ENCODE assay signal across 20 cellular contexts in genomic region chr18:35326695-35327387, GRCh38. TPM values are rescaled to one million over a fixed set of nuclear protein-coding genes. Genes with fewer than 3 reads are reported as not detected.
DNase-seq lines count a peak whose midpoint lies in the region; ATAC-seq, FAIRE-seq and TF ChIP-seq lines count a peak whose summit lies in the region.
"Had no signal": no experiment of that assay in that cellular context is flagged by ENCODE, and none has a peak within 500 bp of the region (broad histone marks: within the 10 kb centered on the region; RNA-seq: fewer than 3 reads in every experiment).

No MANE protein-coding gene starts in this region.

- no peaks in the 10 kb centered on the region for H3K27me3 ChIP-seq in HepG2 (ENCODE audit: control insufficient read depth in 1 of 2, insufficient read depth in 2 of 2, low read length in 2 of 2)
- no peaks in the 10 kb centered on the region for H3K27me3 ChIP-seq in right lobe of liver
- no peaks in the 10 kb centered on the region for H3K27me3 ChIP-seq in RWPE2 (ENCODE audit: insufficient read depth, poor library complexity, severe bottlenecking)
- H3K27me3 ChIP-seq in stomach = no peaks in the 10 kb centered on the region
- H3K27me3 ChIP-seq: Peyer's patch had no signal

- POLR2A ChIA-PET in HepG2 (lab: Yijun Ruan, JAX) = no interaction called here

- no TSS peak for BruUV-seq in HepG2 (replicated peaks; lab: Mats Ljungman, UMichigan)

- TF ChIP-seq POLR2A in HepG2 (IDR thresholded peaks at IDR 0.05; ENCODE audit: insufficient read depth in 1 of 2, low read depth in 2 of 2, low read length in 2 of 2) (no peak), right lobe of liver (IDR thresholded peaks at IDR 0.05) (no peak), stomach (IDR thresholded peaks at IDR 0.05) (no peak)

- ATAC-seq in HepG2 (peak; percentile 46; the same call in 2 of the 3 replicates), right lobe of liver (no peak), RWPE2 (ENCODE audit: low read depth) (0 out of 3 replicates have a peak, but pooled peaks have one; percentile 14), GM18867 (IDR thresholded peaks at IDR 0.05; ENCODE audit: unreplicated experiment) (no peak)
- ATAC-seq: A549, SK-N-SH treated with all-trans-retinoic acid at 6 μM for 48 hours had no signal

- no peak for DNase-seq in HepG2 (ENCODE audit: low spot score)
- no peak for DNase-seq in right lobe of liver
- DNase-seq in RWPE2 (ENCODE audit: low spot score) = no peak
- DNase-seq in epidermal melanocyte (ENCODE audit: insufficient read length, low spot score) = peak; percentile 31
- no peak for DNase-seq in stomach
- DNase-seq in DMS114 treated with DMSO at 0.1 percent for 48 hours (lab: John Stamatoyannopoulos, UW; ENCODE audit: unreplicated experiment) = no peak
- DNase-seq: DMS 273 treated with DMSO at 0.1 percent for 48 hours, NCI-H1092, NCI-H146, NCI-H2081, NCI-H82, Peyer's patch, SHP77 had no signal

- CTCF ChIA-PET in HepG2 (lab: Yijun Ruan, JAX; ENCODE audit: low intra/inter-chr PET ratio, low total read pairs) = no interaction called here

- H3K27ac ChIP-seq in HepG2 (ENCODE audit: extremely low read length, insufficient read depth, low read length) = no peak overlapping the region
- no peak overlapping the region for H3K27ac ChIP-seq in right lobe of liver
- no peak overlapping the region for H3K27ac ChIP-seq in RWPE2 (ENCODE audit: poor library complexity, severe bottlenecking)
- no peak overlapping the region for H3K27ac ChIP-seq in stomach
- H3K27ac ChIP-seq: A549, C4-2B, KMS-11, Peyer's patch had no signal

- H3K4me1 ChIP-seq in HepG2 (ENCODE audit: insufficient read depth, low read length) = no peaks in the 10 kb centered on the region
- no peaks in the 10 kb centered on the region for H3K4me1 ChIP-seq in right lobe of liver
- no peaks in the 10 kb centered on the region for H3K4me1 ChIP-seq in RWPE2 (ENCODE audit: insufficient read depth, poor library complexity, severe bottlenecking)
- no peaks in the 10 kb centered on the region for H3K4me1 ChIP-seq in stomach
- H3K4me1 ChIP-seq: A549, HAP-1, Peyer's patch had no signal

- no peak overlapping the region for H3K4me3 ChIP-seq in HepG2 (replicated peaks in 1 of 3; ENCODE audit: insufficient read depth in 1 of 3, low read depth in 2 of 3, low read length in 3 of 3)
- H3K4me3 ChIP-seq in right lobe of liver = no peak overlapping the region
- no peak overlapping the region for H3K4me3 ChIP-seq in RWPE2 (ENCODE audit: severe bottlenecking)
- no peak overlapping the region for H3K4me3 ChIP-seq in stomach
- H3K4me3 ChIP-seq: A549, HAP-1, Peyer's patch had no signal

- FAIRE-seq in HepG2 (lab: Jason Lieb, UNC) = no peak
- FAIRE-seq: A549, GM19239 had no signal

- in situ Hi-C loops in HepG2 (cut with HindIII; ENCODE audit: extremely low pct_ligation_motif_present, low pct_unique_long_range_greater_than_20kb) = no loop called here

- no peak for TF ChIP-seq RAD21 in HepG2 (CRISPR knock-in tag; IDR thresholded peaks at IDR 0.05)

- H3K4me2 ChIP-seq in HepG2 (ENCODE audit: low read depth, low read length) = no peak overlapping the region
- H3K4me2 ChIP-seq: A549, KMS-11 had no signal

- no peak overlapping the region for H3K9ac ChIP-seq in HepG2 (ENCODE audit: insufficient read depth, low read depth, low read length)
- H3K9ac ChIP-seq: KMS-11 had no signal

- no peaks in the 10 kb centered on the region for H3K79me2 ChIP-seq in HepG2 (ENCODE audit: insufficient read depth, low read length)

- TF ChIP-seq CTCF in HepG2 (CRISPR knock-in tag; IDR thresholded peaks at IDR 0.05) (no peak), right lobe of liver (IDR thresholded peaks at IDR 0.05) (no peak), RWPE2 (IDR thresholded peaks at IDR 0.05; ENCODE audit: poor library complexity, severe bottlenecking) (no peak), stomach (IDR thresholded peaks at IDR 0.05) (no peak)

- no peaks in the 10 kb centered on the region for H4K20me1 ChIP-seq in HepG2 (ENCODE audit: insufficient read depth, low read length)

- intact Hi-C loops in HepG2 (cut with micrococcal nuclease; ENCODE audit: unreplicated experiment) = no loop called here
- intact Hi-C loops in right lobe of liver (cut with DNase I) = no loop called here
- intact Hi-C loops in stomach (cut with DNase I; ENCODE audit: low total_unique reads) = no loop called here

- TF ChIP-seq EP300 in HepG2 (IDR thresholded peaks at IDR 0.05; ENCODE audit: low read depth in 2 of 2, low read length in 2 of 2) (no peak), HepG2 (CRISPR knock-in tag; IDR thresholded peaks at IDR 0.05; ENCODE audit: borderline replicate concordance) (no peak), stomach (IDR thresholded peaks at IDR 0.05) (no peak)

- H3K36me3 ChIP-seq in HepG2 (replicated peaks in 1 of 2; ENCODE audit: control insufficient read depth in 1 of 2, insufficient read depth in 2 of 2, low read length in 2 of 2) (no peaks in the 10 kb centered on the region), right lobe of liver (no peaks in the 10 kb centered on the region), RWPE2 (ENCODE audit: low read depth) (peaks cover 1% of the 10 kb centered on the region; the same call in 1 of the 2 replicates), stomach (peaks cover 0 to 8% (median 6%) of the 10 kb centered on the region in 4 donors)
- H3K36me3 ChIP-seq: HAP-1 had no signal

- H3K9me3 ChIP-seq in HepG2 (ENCODE audit: low read length) (no peaks in the 10 kb centered on the region), right lobe of liver (no peaks in the 10 kb centered on the region), RWPE2 (ENCODE audit: severe bottlenecking) (no peaks in the 10 kb centered on the region), stomach (no peaks in the 10 kb centered on the region)
- H3K9me3 ChIP-seq: HAP-1, Peyer's patch had no signal

- H2AFZ ChIP-seq in HepG2 (ENCODE audit: low read length) = no peak overlapping the region

- WGBS in HepG2 (ENCODE audit: low lambda C conversion rate) = 40% methylated on average over 3 of the region's 3 CpGs
- 33% methylated on average over 2 of the region's 3 CpGs for WGBS in right lobe of liver (ENCODE audit: insufficient coverage, low coverage, low lambda C conversion rate, missing lambda C conversion rate)
- WGBS in stomach, 5 donors = 53 to 78% (median 62%) methylated on average over 3 of the region's 3 CpGs

RNA-seq across cellular contexts. Expression of gene ZNF24, which starts 17.4 kb away (rescaled TPM):
- total RNA-seq in HepG2 (2016; rRNA removed; fragmentation: Illumina TruSeq; extraction: Trizol) (41.1 and 79.4 TPM in 2 replicates), right lobe of liver (10 to 100 TPM; 17.7 to 31.5 (median 25.5) TPM), stomach (10 to 100 TPM; 27.5 to 76.2 (median 32.1) TPM)
- 3.0 and 3.5 TPM in 2 replicates for total RNA-seq in HepG2 (2016; cell fraction: cytosol; rRNA removed; fragmentation: Illumina TruSeq; extraction: Trizol; ENCODE audit: low read depth)
- total RNA-seq in HepG2 (2016; cell fraction: insoluble cytoplasmic fraction; rRNA removed; fragmentation: Illumina TruSeq; extraction: Trizol) = 42.2 and 74.3 TPM in 2 replicates
- total RNA-seq in HepG2 (2016; cell fraction: membrane; rRNA removed; fragmentation: Illumina TruSeq; extraction: Trizol) = 14.5 and 17.5 TPM in 2 replicates
- total RNA-seq in HepG2 (2016; cell fraction: nucleus; rRNA removed; fragmentation: Illumina TruSeq; extraction: Trizol) = 38.9 and 40.1 TPM in 2 replicates
- polyA plus RNA-seq in HepG2 (2011; rRNA removed) (15.3 and 19.5 TPM in 2 replicates), stomach (10 to 100 TPM; 10.5 to 18.2 (median 15.2) TPM)
- 6.8 and 11.2 TPM in 2 replicates for polyA plus RNA-seq in HepG2 (2011; cell fraction: cytosol; rRNA removed)
- polyA plus RNA-seq in HepG2 (2011; cell fraction: nucleus; rRNA removed) = 16.1 and 19.5 TPM in 2 replicates
- 20.6 and 22.9 TPM in 2 replicates for polyA plus RNA-seq in HepG2 (2012)
- 1.2 and 1.3 TPM in 2 replicates for polyA plus RNA-seq in HepG2 (2016; cell fraction: cytosol; fragmentation: Illumina TruSeq; extraction: Trizol; ENCODE audit: low read depth)
- 47.3 and 52.5 TPM in 2 replicates for polyA plus RNA-seq in HepG2 (2016; cell fraction: insoluble cytoplasmic fraction; fragmentation: Illumina TruSeq; extraction: Trizol; ENCODE audit: low read depth)
- polyA plus RNA-seq in HepG2 (2016; cell fraction: membrane; fragmentation: Illumina TruSeq; extraction: Trizol; ENCODE audit: low read depth) = 4.5 and 5.5 TPM in 2 replicates
- polyA plus RNA-seq in HepG2 (2016; cell fraction: nucleus; fragmentation: Illumina TruSeq; extraction: Trizol; ENCODE audit: insufficient read depth, low read depth) = 35.4 and 37.7 TPM in 2 replicates
- 21.1 and 37.0 TPM in 2 replicates for polyA minus RNA-seq in HepG2 (2011; rRNA and poly(A)+ RNA removed; ENCODE audit: low replicate concordance)
- polyA minus RNA-seq in HepG2 (2011; cell fraction: cytosol; rRNA and poly(A)+ RNA removed) = 18.9 and 21.4 TPM in 2 replicates
- polyA minus RNA-seq in HepG2 (2011; cell fraction: nucleus; rRNA and poly(A)+ RNA removed) = 58.4 and 65.5 TPM in 2 replicates

RNA-seq across cellular contexts. Expression of gene ZSCAN30, which starts 36.8 kb away (rescaled TPM):
- total RNA-seq in HepG2 (2016; rRNA removed; fragmentation: Illumina TruSeq; extraction: Trizol) (6.8 and 7.7 TPM in 2 replicates), right lobe of liver (1 to 10 TPM; 4.3 to 6.0 (median 5.0) TPM), stomach (10 to 100 TPM in 3 of 5 donors, 1 to 10 TPM in 2; 9.3 to 22.0 (median 12.7) TPM)
- 1.2 and 1.4 TPM in 2 replicates for total RNA-seq in HepG2 (2016; cell fraction: cytosol; rRNA removed; fragmentation: Illumina TruSeq; extraction: Trizol; ENCODE audit: low read depth)
- 6.5 and 8.1 TPM in 2 replicates for total RNA-seq in HepG2 (2016; cell fraction: insoluble cytoplasmic fraction; rRNA removed; fragmentation: Illumina TruSeq; extraction: Trizol)
- 2.0 and 4.0 TPM in 2 replicates for total RNA-seq in HepG2 (2016; cell fraction: membrane; rRNA removed; fragmentation: Illumina TruSeq; extraction: Trizol)
- 14.6 and 16.7 TPM in 2 replicates for total RNA-seq in HepG2 (2016; cell fraction: nucleus; rRNA removed; fragmentation: Illumina TruSeq; extraction: Trizol)
- polyA plus RNA-seq in HepG2 (2011; rRNA removed) (7.4 and 8.2 TPM in 2 replicates), stomach (1 to 10 TPM; 3.7 to 6.2 (median 6.1) TPM)
- polyA plus RNA-seq in HepG2 (2011; cell fraction: cytosol; rRNA removed) = 2.5 and 3.3 TPM in 2 replicates
- polyA plus RNA-seq in HepG2 (2011; cell fraction: nucleus; rRNA removed) = 17.7 and 22.3 TPM in 2 replicates
- 6.7 and 8.0 TPM in 2 replicates for polyA plus RNA-seq in HepG2 (2012)
- 0.31 and 0.35 TPM in 2 replicates for polyA plus RNA-seq in HepG2 (2016; cell fraction: cytosol; fragmentation: Illumina TruSeq; extraction: Trizol; ENCODE audit: low read depth)
- polyA plus RNA-seq in HepG2 (2016; cell fraction: insoluble cytoplasmic fraction; fragmentation: Illumina TruSeq; extraction: Trizol; ENCODE audit: low read depth) = 5.8 and 6.2 TPM in 2 replicates
- 0.92 and 1.2 TPM in 2 replicates for polyA plus RNA-seq in HepG2 (2016; cell fraction: membrane; fragmentation: Illumina TruSeq; extraction: Trizol; ENCODE audit: low read depth)
- polyA plus RNA-seq in HepG2 (2016; cell fraction: nucleus; fragmentation: Illumina TruSeq; extraction: Trizol; ENCODE audit: insufficient read depth, low read depth) = 17.5 and 23.0 TPM in 2 replicates
- 4.0 and 5.4 TPM in 2 replicates for polyA minus RNA-seq in HepG2 (2011; rRNA and poly(A)+ RNA removed; ENCODE audit: low replicate concordance)
- polyA minus RNA-seq in HepG2 (2011; cell fraction: cytosol; rRNA and poly(A)+ RNA removed) = 4.9 and 5.1 TPM in 2 replicates
- polyA minus RNA-seq in HepG2 (2011; cell fraction: nucleus; rRNA and poly(A)+ RNA removed) = 29.6 and 37.4 TPM in 2 replicates

RNA-seq across cellular contexts. Expression of gene ZNF396, which starts 50.3 kb away (rescaled TPM):
- total RNA-seq in HepG2 (2016; rRNA removed; fragmentation: Illumina TruSeq; extraction: Trizol) (0.75 and 1.6 TPM in 2 replicates), right lobe of liver (1 to 10 TPM in 4 of 6 experiments, under 1 TPM in 2; 0.62 to 1.9 (median 1.5) TPM), stomach (1 to 10 TPM in 4 of 5 donors, not detected in 1; 3.9 to 7.6 (median 5.5) TPM)
- total RNA-seq in HepG2 (2016; cell fraction: cytosol; rRNA removed; fragmentation: Illumina TruSeq; extraction: Trizol; ENCODE audit: low read depth) = 0.18 and 0.40 TPM in 2 replicates
- total RNA-seq in HepG2 (2016; cell fraction: insoluble cytoplasmic fraction; rRNA removed; fragmentation: Illumina TruSeq; extraction: Trizol) = 1.2 TPM in 2 replicates
- total RNA-seq in HepG2 (2016; cell fraction: membrane; rRNA removed; fragmentation: Illumina TruSeq; extraction: Trizol) = 0.69 and 0.93 TPM in 2 replicates
- 0.78 and 1.1 TPM in 2 replicates for total RNA-seq in HepG2 (2016; cell fraction: nucleus; rRNA removed; fragmentation: Illumina TruSeq; extraction: Trizol)
- polyA plus RNA-seq in HepG2 (2011; rRNA removed) (0.25 and 0.47 TPM in 2 replicates), stomach (1 to 10 TPM; 1.3 to 4.3 (median 1.8) TPM)
- polyA plus RNA-seq in HepG2 (2011; cell fraction: cytosol; rRNA removed) = 0.17 and 0.27 TPM in 2 replicates
- 0.31 and 0.80 TPM in 2 replicates for polyA plus RNA-seq in HepG2 (2011; cell fraction: nucleus; rRNA removed)
- polyA plus RNA-seq in HepG2 (2012) = 0.39 and 0.67 TPM in 2 replicates
- 0.05 and 0.12 TPM in 2 replicates for polyA plus RNA-seq in HepG2 (2016; cell fraction: cytosol; fragmentation: Illumina TruSeq; extraction: Trizol; ENCODE audit: low read depth)
- polyA plus RNA-seq in HepG2 (2016; cell fraction: insoluble cytoplasmic fraction; fragmentation: Illumina TruSeq; extraction: Trizol; ENCODE audit: low read depth) = 1.0 and 1.3 TPM in 2 replicates
- polyA plus RNA-seq in HepG2 (2016; cell fraction: membrane; fragmentation: Illumina TruSeq; extraction: Trizol; ENCODE audit: low read depth) = 0.16 and 0.18 TPM in 2 replicates
- 1.2 and 2.7 TPM in 2 replicates for polyA plus RNA-seq in HepG2 (2016; cell fraction: nucleus; fragmentation: Illumina TruSeq; extraction: Trizol; ENCODE audit: insufficient read depth, low read depth)
- 0.54 TPM in 1 of 2 replicates, not detected in the other for polyA minus RNA-seq in HepG2 (2011; rRNA and poly(A)+ RNA removed; ENCODE audit: low replicate concordance)
- polyA minus RNA-seq in HepG2 (2011; cell fraction: cytosol; rRNA and poly(A)+ RNA removed) = 0.20 TPM in 1 of 2 replicates, not detected in the other
- 1.0 and 1.7 TPM in 2 replicates for polyA minus RNA-seq in HepG2 (2011; cell fraction: nucleus; rRNA and poly(A)+ RNA removed)

Comparison
In these comparisons a context has a peak if more than half of its experiments do, and no peak if none do; other contexts are left out.
1. ATAC-seq: peak in HepG2 (single experiment) and RWPE2 (single experiment); none in right lobe of liver (0 of 4) and GM18867 (single experiment).